9 cellular contexts compared by ENCODE assay signal in the genomic region with DNA sequence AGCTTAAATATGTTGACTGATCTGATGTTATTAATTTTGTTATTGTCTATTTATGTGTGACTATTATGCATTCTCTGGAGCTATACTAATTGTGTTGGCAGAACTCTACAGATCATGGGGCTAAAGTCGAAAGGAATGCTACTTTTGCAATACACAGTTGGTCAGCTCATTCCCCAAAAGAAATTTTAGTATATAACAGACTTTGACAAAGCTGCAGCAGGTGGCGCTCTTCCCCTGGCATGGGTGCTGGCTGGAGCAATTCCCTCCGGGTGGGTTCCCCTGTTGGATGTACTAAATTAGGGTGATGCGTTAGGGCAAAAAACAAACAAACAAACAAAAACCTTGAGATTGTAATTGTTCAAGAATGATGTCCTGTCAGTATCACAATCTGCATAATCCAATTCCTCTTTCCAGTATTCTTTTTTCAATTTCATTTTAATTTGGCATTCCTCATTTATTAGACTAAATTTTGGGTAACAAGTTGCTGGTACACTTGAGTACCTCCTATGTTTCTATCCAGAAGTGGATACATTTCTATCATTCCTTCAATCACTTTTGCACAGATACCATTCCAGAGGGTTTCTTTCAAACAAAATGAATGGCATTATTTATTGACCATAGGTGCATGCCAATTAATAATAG.
A peak's percentile ranks its signal among the peaks of the same experiment; 100 is the strongest.
DNase-seq lines count a peak whose midpoint lies in the region; ATAC-seq and TF ChIP-seq lines count a peak whose summit lies in the region.
"Had no signal": no experiment of that assay in that cellular context is flagged by ENCODE, and none has a peak within 500 bp of the region (broad histone marks: within the 10 kb centered on the region; RNA-seq: fewer than 3 reads in every experiment).

No MANE protein-coding gene starts in this region.

- H3F3A ChIP-seq in PC-9 (ENCODE audit: insufficient read depth, low read depth) = no peaks in the 10 kb centered on the region

- H3K27me3 Mint-ChIP-seq in endothelial cell (ENCODE audit: unreplicated experiment) (no peaks in the 10 kb centered on the region), neural crest cell (ENCODE audit: low read depth) (no peaks in the 10 kb centered on the region)
- no peaks in the 10 kb centered on the region for H3K27me3 Mint-ChIP-seq in stimulated activated memory B cell treated with anti-CD40 and anti-IgM and Interleukin-4, amounts not matched to agents 10 μg/mL and 1 μg/mL and 100 μg/mL, for 72 hours

- H3K4me1 Mint-ChIP-seq in endothelial cell (ENCODE audit: unreplicated experiment) = no peaks in the 10 kb centered on the region
- peaks cover 12% of the 10 kb centered on the region for H3K4me1 Mint-ChIP-seq in neural crest cell
- no peaks in the 10 kb centered on the region for H3K4me1 Mint-ChIP-seq in stimulated activated memory B cell treated with anti-CD40 and anti-IgM and Interleukin-4, amounts not matched to agents 10 μg/mL and 1 μg/mL and 100 μg/mL, for 72 hours
- H3K4me1 Mint-ChIP-seq: memory B cell had no signal

- H3K4me3 ChIP-seq in GM12865 (ENCODE audit: low read depth, low read length) (no peak overlapping the region), PC-9 (no peak overlapping the region)

- no peaks in the 10 kb centered on the region for H3K27me3 ChIP-seq in PC-9 (ENCODE audit: insufficient read depth, low read depth)

- intact Hi-C loops in PC-9 (cut with micrococcal nuclease; ENCODE audit: unreplicated experiment) = loop anchor here (2.0 to 5.0 kb wide), 2 partner anchors 104 to 737 kb away; no protein-coding TSS in a partner anchor

- no peak for ATAC-seq in stimulated activated memory B cell treated with anti-CD40 and anti-IgM and Interleukin-4, amounts not matched to agents 10 μg/mL and 1 μg/mL and 100 μg/mL, for 72 hours

- peak; percentile 66 for TF ChIP-seq CTCF in GM12865 (IDR thresholded peaks at IDR 0.05; ENCODE audit: insufficient read depth, low read depth, low read length, missing control alignments)
- peak; percentile 69 for TF ChIP-seq CTCF in PC-9 (conservative IDR thresholded peaks at IDR 0.05)
- peak; percentile 75 for TF ChIP-seq CTCF in endothelial cell (IDR thresholded peaks at IDR 0.05; ENCODE audit: unreplicated experiment)
- TF ChIP-seq CTCF in neural crest cell (conservative IDR thresholded peaks at IDR 0.05) = peak; percentile 81

- H3K4me2 ChIP-seq in PC-9 = no peak overlapping the region

- H3K36me3 ChIP-seq in PC-9 (ENCODE audit: low read depth) = no peaks in the 10 kb centered on the region

- BruUV-seq in PC-9 (replicated peaks; lab: Mats Ljungman, UMichigan) = no TSS peak

- no peaks in the 10 kb centered on the region; the same call in 1 of the 2 replicates for H3K9me2 ChIP-seq in PC-9 (ENCODE audit: insufficient read depth)

- H3K27ac Mint-ChIP-seq in endothelial cell (ENCODE audit: unreplicated experiment) (no peak overlapping the region), neural crest cell (ENCODE audit: unreplicated experiment) (no peak overlapping the region)
- H3K27ac Mint-ChIP-seq in stimulated activated memory B cell treated with anti-CD40 and anti-IgM and Interleukin-4, amounts not matched to agents 10 μg/mL and 1 μg/mL and 100 μg/mL, for 72 hours = no peak overlapping the region
- H3K27ac Mint-ChIP-seq: memory B cell had no signal

- DNase-seq in AG08396 (ENCODE audit: low spot score) (peak; percentile 55), GM12865 (ENCODE audit: low read depth) (peak; percentile 59), HT-29 (ENCODE audit: low spot score) (peak; percentile 55), PC-9 (peak in 1 of 2 experiments; percentile 13), endothelial cell (ENCODE audit: low spot score) (peak; percentile 66), neural crest cell (ENCODE audit: low read depth, low spot score) (peak; percentile 62), cerebellar nuclear complex (lab: John Stamatoyannopoulos, UW) (no peak)

- H3K36me3 Mint-ChIP-seq in endothelial cell (ENCODE audit: low read depth, unreplicated experiment) (no peaks in the 10 kb centered on the region), neural crest cell (ENCODE audit: low read depth) (no peaks in the 10 kb centered on the region)
- H3K36me3 Mint-ChIP-seq in stimulated activated memory B cell treated with anti-CD40 and anti-IgM and Interleukin-4, amounts not matched to agents 10 μg/mL and 1 μg/mL and 100 μg/mL, for 72 hours = no peaks in the 10 kb centered on the region
- H3K36me3 Mint-ChIP-seq: memory B cell had no signal

- POLR2A ChIA-PET in PC-9 (lab: Charles Lee; ENCODE audit: unreplicated experiment) = no interaction called here

- H3K4me3 Mint-ChIP-seq in endothelial cell (ENCODE audit: unreplicated experiment) (no peak overlapping the region), neural crest cell (no peak overlapping the region)
- no peak overlapping the region for H3K4me3 Mint-ChIP-seq in stimulated activated memory B cell treated with anti-CD40 and anti-IgM and Interleukin-4, amounts not matched to agents 10 μg/mL and 1 μg/mL and 100 μg/mL, for 72 hours
- H3K4me3 Mint-ChIP-seq: memory B cell had no signal

- no peak overlapping the region for H2AFZ ChIP-seq in PC-9

- CTCF ChIA-PET in PC-9 (lab: Charles Lee) = interaction anchor here (0.6 to 0.7 kb wide), 4 partner anchors 298 to 1300 kb away, joined by 3 to 8 read pairs (median 3); no protein-coding TSS in a partner anchor

- no peaks in the 10 kb centered on the region for H3K9me3 ChIP-seq in PC-9 (ENCODE audit: insufficient read depth, low read depth)

- H3K9me3 Mint-ChIP-seq in endothelial cell (ENCODE audit: unreplicated experiment) = no peaks in the 10 kb centered on the region
- H3K9me3 Mint-ChIP-seq in neural crest cell = no peaks in the 10 kb centered on the region
- no peaks in the 10 kb centered on the region for H3K9me3 Mint-ChIP-seq in stimulated activated memory B cell treated with anti-CD40 and anti-IgM and Interleukin-4, amounts not matched to agents 10 μg/mL and 1 μg/mL and 100 μg/mL, for 72 hours
- H3K9me3 Mint-ChIP-seq: memory B cell had no signal

- H4K20me1 ChIP-seq in PC-9 (ENCODE audit: insufficient read depth) = no peaks in the 10 kb centered on the region

- H3K4me1 ChIP-seq in PC-9 (replicated peaks; ENCODE audit: insufficient read depth) = no peaks in the 10 kb centered on the region

- no peak overlapping the region for H3K27ac ChIP-seq in PC-9

- H3K79me2 ChIP-seq in PC-9 (ENCODE audit: low read depth) = no peaks in the 10 kb centered on the region

Comparison
In these comparisons a context has a peak if more than half of its experiments do, and no peak if none do; other contexts are left out.
1. DNase-seq: peak in AG08396 (single experiment), GM12865 (single experiment), HT-29 (single experiment), endothelial cell (single experiment) and neural crest cell (single experiment); none in cerebellar nuclear complex (0 of 2).
2. Peak in every context shown above with its lines, with median percentiles within 50 percentile points of each other: CTCF ChIP-seq.